Comparison of ENCODE assay signal across 1 cellular context in the genomic region with DNA sequence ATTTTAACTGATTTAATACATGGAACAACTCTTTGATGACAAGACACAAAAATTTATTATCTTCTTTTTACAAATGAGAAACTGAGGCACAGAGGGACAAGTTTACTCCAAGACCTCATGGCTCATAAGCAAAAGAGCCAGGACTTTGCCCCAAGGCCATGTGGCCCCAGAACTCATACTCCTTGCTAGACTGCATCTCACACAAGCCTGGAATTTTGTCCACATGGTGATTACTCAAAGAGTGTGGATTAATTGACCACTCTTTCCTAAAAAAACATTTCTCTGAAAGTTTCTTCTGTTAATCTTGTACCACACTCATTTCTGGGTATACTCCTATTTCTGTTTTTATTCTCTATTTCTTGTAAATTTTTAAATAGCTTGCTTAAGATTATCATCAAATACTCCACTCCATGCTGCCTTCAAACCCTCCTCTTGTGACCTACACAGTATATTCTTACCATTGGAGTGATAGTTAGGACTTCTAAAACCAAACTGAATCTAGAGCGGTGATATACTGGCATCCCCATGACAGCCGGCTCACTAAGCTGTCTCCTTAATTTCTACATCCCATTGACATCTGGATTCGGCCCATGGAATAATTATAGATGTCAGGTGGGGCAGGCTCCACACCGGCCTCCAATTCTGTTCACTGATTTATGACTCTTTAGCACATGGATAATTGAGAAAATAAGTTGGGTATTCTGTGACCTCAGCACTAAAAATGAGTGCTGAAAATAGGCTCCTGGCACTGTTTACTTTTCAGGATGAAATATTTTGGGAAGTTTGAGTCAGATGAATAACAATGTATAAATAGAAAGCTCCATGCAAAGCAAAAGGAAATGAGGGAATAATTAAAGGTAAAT.
TF ChIP-seq lines count a peak whose summit lies in the region.

No MANE protein-coding gene starts in this region.

TF ChIP-seq in HepG2, 621 proteins besides CTCF, POLR2A, EP300 and RAD21:
- TF ChIP-seq PLRG1 (conservative IDR thresholded peaks at IDR 0.05) (no peak), ZMYM4 (CRISPR knock-in tag; IDR thresholded peaks at IDR 0.05) (no peak), ZNF496 (CRISPR knock-in tag; IDR thresholded peaks at IDR 0.05; ENCODE audit: insufficient replicate concordance) (no peak), RNF2 (conservative IDR thresholded peaks at IDR 0.05; ENCODE audit: low read depth) (no peak), PPARG (CRISPR knock-in tag; conservative IDR thresholded peaks at IDR 0.05) (no peak), NPAS2 (CRISPR knock-in tag; IDR thresholded peaks at IDR 0.05; ENCODE audit: borderline replicate concordance) (no peak), WIZ (CRISPR knock-in tag; IDR thresholded peaks at IDR 0.05) (no peak), ZNF501 (CRISPR knock-in tag; IDR thresholded peaks at IDR 0.05) (no peak), ATAD3A (CRISPR knock-in tag; IDR thresholded peaks at IDR 0.05) (no peak), ZNF674 (CRISPR knock-in tag; IDR thresholded peaks at IDR 0.05; ENCODE audit: low read depth) (no peak)
- TF ChIP-seq, protein P1, sequence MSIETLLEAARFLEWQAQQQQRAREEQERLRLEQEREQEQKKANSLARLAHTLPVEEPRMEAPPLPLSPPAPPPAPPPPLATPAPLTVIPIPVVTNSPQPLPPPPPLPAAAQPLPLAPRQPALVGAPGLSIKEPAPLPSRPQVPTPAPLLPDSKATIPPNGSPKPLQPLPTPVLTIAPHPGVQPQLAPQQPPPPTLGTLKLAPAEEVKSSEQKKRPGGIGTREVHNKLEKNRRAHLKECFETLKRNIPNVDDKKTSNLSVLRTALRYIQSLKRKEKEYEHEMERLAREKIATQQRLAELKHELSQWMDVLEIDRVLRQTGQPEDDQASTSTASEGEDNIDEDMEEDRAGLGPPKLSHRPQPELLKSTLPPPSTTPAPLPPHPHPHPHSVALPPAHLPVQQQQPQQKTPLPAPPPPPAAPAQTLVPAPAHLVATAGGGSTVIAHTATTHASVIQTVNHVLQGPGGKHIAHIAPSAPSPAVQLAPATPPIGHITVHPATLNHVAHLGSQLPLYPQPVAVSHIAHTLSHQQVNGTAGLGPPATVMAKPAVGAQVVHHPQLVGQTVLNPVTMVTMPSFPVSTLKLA (IDR thresholded peaks at IDR 0.05) = no peak
